Comparison of ENCODE assay signal across 11 cellular contexts in genomic region chr3:149199474-149199873, GRCh38. TPM values are rescaled to one million over a fixed set of nuclear protein-coding genes. Genes with fewer than 3 reads are reported as not detected.
DNase-seq lines count a peak whose midpoint lies in the region; ATAC-seq lines count a peak whose summit lies in the region.
"Had no signal": no experiment of that assay in that cellular context is flagged by ENCODE, and none has a peak within 500 bp of the region (broad histone marks: within the 10 kb centered on the region; RNA-seq: fewer than 3 reads in every experiment).

No MANE protein-coding gene starts in this region.

- in situ Hi-C loops in KBM-7 (cut with MboI; ENCODE audit: low pct_unique_long_range_greater_than_20kb, low sequenced_read_pairs): no loop called here

- DNase-seq in COR-L47 (lab: John Stamatoyannopoulos, UW) (peak; percentile 81), KBM-7 (peak; percentile 28), NCI-H748 treated with DMSO at 0.1 percent for 48 hours (lab: John Stamatoyannopoulos, UW) (peak; percentile 59), dermis microvascular lymphatic vessel endothelial cell (ENCODE audit: low read depth in 2 of 2) (peak; percentile 36 to 78), C1 segment of cervical spinal cord (lab: John Stamatoyannopoulos, UW) (no peak)
- DNase-seq in activated CD4-positive, alpha-beta T cell treated with anti-CD3 and anti-CD28 coated beads for 1 hour: no peak
- DNase-seq: NCI-H524 treated with DMSO at 0.1 percent for 48 hours, T-helper 2 cell had no signal

- ATAC-seq in GM21367 (IDR thresholded peaks at IDR 0.05; ENCODE audit: unreplicated experiment) (no peak), HG03460 (IDR thresholded peaks at IDR 0.05; ENCODE audit: unreplicated experiment) (no peak)
- ATAC-seq: stimulated activated effector memory CD8-positive, alpha-beta T cell treated with anti-CD3 and anti-CD28 coated beads, Interleukin-12 subunit alpha, Interleukin-12 subunit beta, amount 100 ng/mL, for 72 hours had no signal

RNA-seq across cellular contexts. Expression of gene CP, which starts 22.2 kb away (rescaled TPM):
- under 0.01 TPM in 1 of 2 replicates, not detected in the other for total RNA-seq in dermis microvascular lymphatic vessel endothelial cell

Comparison
In these comparisons a context has a peak if more than half of its experiments do, and no peak if none do; other contexts are left out.
1. DNase-seq: peak in COR-L47 (single experiment), KBM-7 (single experiment), NCI-H748 treated with DMSO at 0.1 percent for 48 hours (single experiment) and dermis microvascular lymphatic vessel endothelial cell (2 of 2); none in activated CD4-positive, alpha-beta T cell treated with anti-CD3 and anti-CD28 coated beads for 1 hour (single experiment) and C1 segment of cervical spinal cord (0 of 14).